Comparison of ENCODE assay signal across 8 cellular contexts in genomic region chr2:74250189-74250631, GRCh38. TPM values are rescaled to one million over a fixed set of nuclear protein-coding genes. Genes with fewer than 3 reads are reported as not detected.
DNase-seq lines count a peak whose midpoint lies in the region; ATAC-seq and TF ChIP-seq lines count a peak whose summit lies in the region.

No MANE protein-coding gene starts in this region.

- no peak for TF ChIP-seq CTCF in omental fat pad (IDR thresholded peaks at IDR 0.05)

- ATAC-seq in GM19397 (IDR thresholded peaks at IDR 0.05; ENCODE audit: unreplicated experiment) (no peak), omental fat pad (ENCODE audit: low FRiP score) (no peak)

- peak; percentile 77 for TF ChIP-seq RAD21 in Ishikawa (IDR thresholded peaks at IDR 0.05; ENCODE audit: low read depth)

- peak; percentile 43 for DNase-seq in EL
- DNase-seq in T-helper 2 cell = peak; percentile 19 to 64 (median 34)
- peak; percentile 66 for DNase-seq in astrocyte of the hippocampus (ENCODE audit: low read depth, low spot score)
- DNase-seq in inferior parietal cortex (ENCODE audit: extremely low spot score) = peak; percentile 64
- peak; percentile 29 for DNase-seq in stimulated activated CD4-positive, alpha-beta T cell treated with anti-CD3 and anti-CD28 coated beads, Interleukin-2, amount 100 ng/mL, for 4 hours (ENCODE audit: low read depth)
- no peak for DNase-seq in omental fat pad (ENCODE audit: low spot score)

- TF ChIP-seq EP300 in Ishikawa (IDR thresholded peaks at IDR 0.05; ENCODE audit: borderline replicate concordance) = no peak

TF ChIP-seq in Ishikawa, 13 proteins besides CTCF, POLR2A, EP300 and RAD21:
- TF ChIP-seq MAX (IDR thresholded peaks at IDR 0.05) = no peak
- TF ChIP-seq ZBTB7A (IDR thresholded peaks at IDR 0.05; ENCODE audit: low read depth) = 0 out of 2 replicates have a peak, but pooled peaks have one; percentile 21

RNA-seq across cellular contexts. Expression of gene MTHFD2, which starts 51.8 kb away (rescaled TPM):
- total RNA-seq in omental fat pad = 100 to 1,000 TPM in 1 of 4 donors, 10 to 100 TPM in 3; 34.8 to 111 (median 46.5) TPM
